ENCODE assay signal across 8 cellular contexts in the genomic region with DNA sequence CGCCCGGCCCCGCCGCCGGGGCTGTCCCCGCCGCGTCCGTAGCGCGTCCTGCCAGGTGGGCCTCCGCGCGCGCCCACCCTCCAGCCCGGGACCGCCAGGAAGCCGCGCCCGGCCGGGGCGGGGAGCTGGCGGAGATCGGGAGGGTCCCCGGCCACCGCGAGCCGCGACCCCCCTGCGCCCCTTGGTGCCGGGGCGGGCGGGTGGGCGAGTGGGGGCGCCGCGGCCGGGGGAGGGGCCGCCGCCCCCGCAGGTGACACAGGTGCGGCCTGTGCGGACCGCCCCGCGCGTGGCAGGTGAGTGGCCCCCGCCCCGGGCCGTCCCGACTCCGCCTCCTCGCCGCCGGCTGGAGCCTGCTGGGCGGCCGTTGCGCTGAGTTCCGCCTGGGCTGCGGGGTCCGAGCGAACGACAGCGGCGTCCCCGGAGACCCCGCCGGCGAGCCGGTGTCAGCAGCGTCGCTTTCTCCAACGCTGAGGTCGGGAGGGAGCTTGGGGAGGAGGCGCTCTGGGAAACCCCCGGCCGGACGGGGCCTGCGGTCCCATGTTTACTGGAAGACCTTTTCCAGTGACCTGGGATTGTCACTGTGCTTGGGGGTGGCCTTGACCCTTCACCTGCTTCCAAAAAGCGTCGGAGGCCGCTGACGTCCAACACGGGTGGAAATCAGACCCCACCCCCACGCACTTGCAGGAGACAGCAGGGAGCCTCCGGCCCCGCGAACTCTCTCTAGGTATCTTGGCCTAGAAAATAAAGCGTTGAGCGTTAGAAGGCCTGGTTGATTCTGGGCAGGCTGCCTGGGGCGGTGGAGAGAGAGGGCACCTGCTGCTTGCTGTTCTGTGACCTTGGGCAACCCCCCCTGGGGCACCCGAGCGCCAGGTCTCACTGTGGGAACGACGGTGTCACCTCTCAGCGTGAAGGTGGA. TPM values are rescaled to one million over a fixed set of nuclear protein-coding genes. Genes with fewer than 3 reads are reported as not detected.
A peak's percentile ranks its signal among the peaks of the same experiment; 100 is the strongest.
DNase-seq lines count a peak whose midpoint lies in the region; ATAC-seq and TF ChIP-seq lines count a peak whose summit lies in the region.

No MANE protein-coding gene starts in this region.

- H3K36me3 ChIP-seq in lower lobe of right lung, result peaks cover 33% of the 10 kb centered on the region

- peaks cover 20% of the 10 kb centered on the region for H3K4me1 Mint-ChIP-seq in WTC11
- peaks cover 58% of the 10 kb centered on the region for H3K4me1 Mint-ChIP-seq in dendritic cell treated with granulocyte-macrophage colony-stimulating factor and Interleukin-4, amounts not matched to agents 40 ng/mL and 50 ng/mL, for 4 days (ENCODE audit: low read depth)

- ATAC-seq in GM19043 (IDR thresholded peaks at IDR 0.05; ENCODE audit: low read depth, unreplicated experiment) (peak; percentile 45), HG03175 (IDR thresholded peaks at IDR 0.05; ENCODE audit: unreplicated experiment) (peak; percentile 79), WTC11 (peak; percentile 65), lower lobe of right lung (peak; percentile 81 to 88)

- H3K4me1 ChIP-seq in lower lobe of right lung, result peaks cover 9% of the 10 kb centered on the region

- peak overlapping the region; percentile 79 for H3K4me3 ChIP-seq in lower lobe of right lung

- no peaks in the 10 kb centered on the region for H3K27me3 ChIP-seq in lower lobe of right lung (ENCODE audit: low read depth)

- H3K4me3 Mint-ChIP-seq in WTC11, result peak overlapping the region; percentile 73
- H3K4me3 Mint-ChIP-seq in dendritic cell treated with granulocyte-macrophage colony-stimulating factor and Interleukin-4, amounts not matched to agents 40 ng/mL and 50 ng/mL, for 4 days, result peak overlapping the region; percentile 84

- H3K36me3 Mint-ChIP-seq in WTC11, result peaks cover 15% of the 10 kb centered on the region; the same call in 1 of the 2 replicates
- H3K36me3 Mint-ChIP-seq in dendritic cell treated with granulocyte-macrophage colony-stimulating factor and Interleukin-4, amounts not matched to agents 40 ng/mL and 50 ng/mL, for 4 days (ENCODE audit: low read depth), result peaks cover 47% of the 10 kb centered on the region

- no peak overlapping the region for H3K27ac Mint-ChIP-seq in WTC11
- peak overlapping the region; percentile 78 for H3K27ac Mint-ChIP-seq in dendritic cell treated with granulocyte-macrophage colony-stimulating factor and Interleukin-4, amounts not matched to agents 40 ng/mL and 50 ng/mL, for 4 days

- CTCF ChIA-PET in WTC11 (lab: Charles Lee), result interaction anchor here (0.6 to 3.9 kb wide), 6 partner anchors 19 to 89 kb away, joined by 3 to 23 read pairs (median 4); no protein-coding TSS in a partner anchor

- intact Hi-C loops in dendritic cell treated with granulocyte-macrophage colony-stimulating factor and Interleukin-4, amounts not matched to agents 40 ng/mL and 50 ng/mL, for 4 days (cut with micrococcal nuclease), result no loop called here
- intact Hi-C loops in lower lobe of right lung (cut with DNase I), result no loop called here

- TF ChIP-seq CTCF in WTC11 (IDR thresholded peaks at IDR 0.05) (no peak), lower lobe of right lung (IDR thresholded peaks at IDR 0.05) (no peak)

- H3K27ac ChIP-seq in lower lobe of right lung, result peak overlapping the region; percentile 83

- DNase-seq in AG08396 (ENCODE audit: low spot score) (peak; percentile 49), WTC11 (ENCODE audit: low spot score) (peak; percentile 51), lower lobe of right lung (peak; percentile 79), NCI-H1694 (lab: John Stamatoyannopoulos, UW) (no peak)
- DNase-seq in stimulated activated CD8-positive, alpha-beta memory T cell treated with anti-CD3 and anti-CD28 coated beads, Interleukin-4, amount 100 ng/mL, for 48 hours, result peak; percentile 62

- peaks cover 19% of the 10 kb centered on the region for H3K27me3 Mint-ChIP-seq in WTC11 (ENCODE audit: low read depth)
- H3K27me3 Mint-ChIP-seq in dendritic cell treated with granulocyte-macrophage colony-stimulating factor and Interleukin-4, amounts not matched to agents 40 ng/mL and 50 ng/mL, for 4 days, result peaks cover 2% of the 10 kb centered on the region

- H3K9me3 ChIP-seq in lower lobe of right lung, result no peaks in the 10 kb centered on the region

- no peaks in the 10 kb centered on the region for H3K9me3 Mint-ChIP-seq in WTC11
- no peaks in the 10 kb centered on the region for H3K9me3 Mint-ChIP-seq in dendritic cell treated with granulocyte-macrophage colony-stimulating factor and Interleukin-4, amounts not matched to agents 40 ng/mL and 50 ng/mL, for 4 days

- POLR2A ChIA-PET in WTC11 (lab: Charles Lee), result interaction anchor here (0.6 kb wide), 1 partner anchor 270 kb away, joined by 4 read pairs; no protein-coding TSS in a partner anchor

TF ChIP-seq in WTC11, 78 proteins besides CTCF, POLR2A, EP300 and RAD21:
- TF ChIP-seq, protein P1, sequence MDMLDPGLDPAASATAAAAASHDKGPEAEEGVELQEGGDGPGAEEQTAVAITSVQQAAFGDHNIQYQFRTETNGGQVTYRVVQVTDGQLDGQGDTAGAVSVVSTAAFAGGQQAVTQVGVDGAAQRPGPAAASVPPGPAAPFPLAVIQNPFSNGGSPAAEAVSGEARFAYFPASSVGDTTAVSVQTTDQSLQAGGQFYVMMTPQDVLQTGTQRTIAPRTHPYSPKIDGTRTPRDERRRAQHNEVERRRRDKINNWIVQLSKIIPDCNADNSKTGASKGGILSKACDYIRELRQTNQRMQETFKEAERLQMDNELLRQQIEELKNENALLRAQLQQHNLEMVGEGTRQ (CRISPR knock-in tag; IDR thresholded peaks at IDR 0.05), result no peak
- no peak for TF ChIP-seq MXD4 (CRISPR knock-in tag; IDR thresholded peaks at IDR 0.05; ENCODE audit: borderline replicate concordance)
- no peak for TF ChIP-seq RELA (CRISPR knock-in tag; IDR thresholded peaks at IDR 0.05; ENCODE audit: borderline replicate concordance)
- no peak for TF ChIP-seq NR2C2 (CRISPR knock-in tag; IDR thresholded peaks at IDR 0.05)
- no peak for TF ChIP-seq TEAD1 (CRISPR knock-in tag; IDR thresholded peaks at IDR 0.05)
- TF ChIP-seq ZNF219 (CRISPR knock-in tag; IDR thresholded peaks at IDR 0.05; ENCODE audit: borderline replicate concordance), result no peak
- TF ChIP-seq NFE2L1 (CRISPR knock-in tag; IDR thresholded peaks at IDR 0.05), result no peak
- TF ChIP-seq HMGA2 (CRISPR knock-in tag; IDR thresholded peaks at IDR 0.05), result no peak
- no peak for TF ChIP-seq TCF7 (CRISPR knock-in tag; IDR thresholded peaks at IDR 0.05; ENCODE audit: low read depth)
- TF ChIP-seq PREB (CRISPR knock-in tag; IDR thresholded peaks at IDR 0.05; ENCODE audit: borderline replicate concordance), result no peak
- no peak for TF ChIP-seq ZNF671 (CRISPR knock-in tag; IDR thresholded peaks at IDR 0.05)
- TF ChIP-seq SP1 (CRISPR knock-in tag; conservative IDR thresholded peaks at IDR 0.05), result 0 out of 2 replicates have a peak, but pooled peaks have one; percentile 19
- TF ChIP-seq CDX4 (CRISPR knock-in tag; IDR thresholded peaks at IDR 0.05; ENCODE audit: borderline replicate concordance), result no peak
- TF ChIP-seq FOXP4 (CRISPR knock-in tag; IDR thresholded peaks at IDR 0.05), result peak; percentile 65; the same call in 1 of the 2 replicates
- no peak for TF ChIP-seq FOXK1 (CRISPR knock-in tag; IDR thresholded peaks at IDR 0.05)
- TF ChIP-seq EMX1 (CRISPR knock-in tag; IDR thresholded peaks at IDR 0.05), result no peak
- TF ChIP-seq GABPB1 (CRISPR knock-in tag; IDR thresholded peaks at IDR 0.05), result no peak
- peak; percentile 45; the same call in 1 of the 2 replicates for TF ChIP-seq FOXP1 (CRISPR knock-in tag; IDR thresholded peaks at IDR 0.05; ENCODE audit: borderline replicate concordance)
- no peak for TF ChIP-seq ZNF416 (CRISPR knock-in tag; IDR thresholded peaks at IDR 0.05)

RNA-seq across cellular contexts. Expression of gene KLHL36, which starts 0.5 kb away (rescaled TPM):
- total RNA-seq in WTC11 (2021), result 55.7 to 56.1 TPM (median 55.8 TPM) in 3 replicates
- total RNA-seq in lower lobe of right lung, result 53.0 TPM

RNA-seq across cellular contexts. Expression of gene COTL1, which starts 31.0 kb away (rescaled TPM):
- 102 to 122 TPM (median 122 TPM) in 3 replicates for total RNA-seq in WTC11 (2021)
- total RNA-seq in lower lobe of right lung, result 221 TPM

RNA-seq across cellular contexts. Expression of gene USP10, which starts 50.9 kb away (rescaled TPM):
- 138 to 152 TPM (median 139 TPM) in 3 replicates for total RNA-seq in WTC11 (2021)
- total RNA-seq in lower lobe of right lung, result 62.7 TPM
